ENCODE assay signal across 8 cellular contexts in genomic region chr16:84820305-84820684, GRCh38. TPM values are rescaled to one million over a fixed set of nuclear protein-coding genes. Genes with fewer than 3 reads are reported as not detected.
DNase-seq lines count a peak whose midpoint lies in the region; ATAC-seq and TF ChIP-seq lines count a peak whose summit lies in the region.

No MANE protein-coding gene starts in this region.

- H3K9me3 ChIP-seq in lower lobe of right lung (no peaks in the 10 kb centered on the region), tibial artery (no peaks in the 10 kb centered on the region)

- peak overlapping the region; percentile 73 for H3K27ac ChIP-seq in lower lobe of right lung
- peak overlapping the region in 1 of 2 donors; percentile 42 for H3K27ac ChIP-seq in tibial artery

- H3K4me1 ChIP-seq in lower lobe of right lung (peaks cover 25% of the 10 kb centered on the region), tibial artery (peaks cover 0 to 22% (median 15%) of the 10 kb centered on the region in 4 donors)

- TF ChIP-seq CTCF in astrocyte of the cerebellum (IDR thresholded peaks at IDR 0.05; ENCODE audit: low read depth, low read length, missing control alignments) (no peak), lower lobe of right lung (IDR thresholded peaks at IDR 0.05) (no peak), tibial artery (IDR thresholded peaks at IDR 0.05) (no peak)

- CTCF ChIA-PET in activated CD4-positive, alpha-beta T cell treated with anti-CD3 and anti-CD28 coated beads, Interleukin-2, amount 10 ng/mL, durations not matched to agents 7 days and 5 days (lab: Charles Lee): no interaction called here

- H3K4me3 ChIP-seq in astrocyte of the cerebellum (ENCODE audit: low read depth, low read length) (peak overlapping the region; percentile 52), lower lobe of right lung (peak overlapping the region; percentile 61), tibial artery (peak overlapping the region; percentile 53 to 56)

- ATAC-seq in lower lobe of right lung: no peak

- H3K9me3 Mint-ChIP-seq in activated CD4-positive, alpha-beta T cell treated with anti-CD3 and anti-CD28 coated beads, Interleukin-2, amount 10 ng/mL, durations not matched to agents 7 days and 5 days: no peaks in the 10 kb centered on the region

- H3K4me1 Mint-ChIP-seq in activated CD4-positive, alpha-beta T cell treated with anti-CD3 and anti-CD28 coated beads, Interleukin-2, amount 10 ng/mL, durations not matched to agents 7 days and 5 days: peaks cover 7% of the 10 kb centered on the region

- POLR2A ChIA-PET in activated CD4-positive, alpha-beta T cell treated with anti-CD3 and anti-CD28 coated beads, Interleukin-2, amount 10 ng/mL, durations not matched to agents 7 days and 5 days (lab: Charles Lee): no interaction called here

- H3K27me3 ChIP-seq in lower lobe of right lung (ENCODE audit: low read depth) (peaks cover 17% of the 10 kb centered on the region), tibial artery (peaks cover 0 to 10% of the 10 kb centered on the region in 2 donors)

- no peak overlapping the region for H3K27ac Mint-ChIP-seq in activated CD4-positive, alpha-beta T cell treated with anti-CD3 and anti-CD28 coated beads, Interleukin-2, amount 10 ng/mL, durations not matched to agents 7 days and 5 days

- H3K36me3 ChIP-seq in lower lobe of right lung (no peaks in the 10 kb centered on the region), tibial artery (no peaks in the 10 kb centered on the region)

- peaks cover 45% of the 10 kb centered on the region for H3K27me3 Mint-ChIP-seq in activated CD4-positive, alpha-beta T cell treated with anti-CD3 and anti-CD28 coated beads, Interleukin-2, amount 10 ng/mL, durations not matched to agents 7 days and 5 days

- DNase-seq in activated CD4-positive, alpha-beta T cell treated with anti-CD3 and anti-CD28 coated beads, Interleukin-2, amount 10 ng/mL, durations not matched to agents 7 days and 5 days: no peak
- no peak for DNase-seq in activated CD4-positive, alpha-beta T cell treated with anti-CD3 and anti-CD28 coated beads, Interleukin-2, amount 50 U/mL, for 4 hours
- DNase-seq in astrocyte of the cerebellum (ENCODE audit: low read depth) (no peak), lower lobe of right lung (no peak), tibial artery (no peak), ecto neural progenitor cell (ENCODE audit: low spot score) (no peak), A172 (ENCODE audit: low spot score) (no peak), NCI-H2081 (lab: John Stamatoyannopoulos, UW) (no peak)

- intact Hi-C loops in lower lobe of right lung (cut with DNase I): no loop called here
- intact Hi-C loops in tibial artery (cut with DNase I; ENCODE audit: low total_unique reads): no loop called here

- H3K36me3 Mint-ChIP-seq in activated CD4-positive, alpha-beta T cell treated with anti-CD3 and anti-CD28 coated beads, Interleukin-2, amount 10 ng/mL, durations not matched to agents 7 days and 5 days (ENCODE audit: low read depth): no peaks in the 10 kb centered on the region

- in situ Hi-C loops in astrocyte of the cerebellum (cut with HindIII; ENCODE audit: low sequenced_read_pairs): no loop called here

- H3K4me3 Mint-ChIP-seq in activated CD4-positive, alpha-beta T cell treated with anti-CD3 and anti-CD28 coated beads, Interleukin-2, amount 10 ng/mL, durations not matched to agents 7 days and 5 days: peak overlapping the region; percentile 3

RNA-seq across cellular contexts. Expression of gene CRISPLD2, which starts 0.5 kb away (rescaled TPM):
- under 1 TPM; 0.25 to 0.27 TPM for total RNA-seq in activated CD4-positive, alpha-beta T cell treated with anti-CD3 and anti-CD28 coated beads, Interleukin-2, amount 10 ng/mL, durations not matched to agents 7 days and 5 days
- 34.9 TPM for total RNA-seq in lower lobe of right lung
- total RNA-seq in A172 (2014; rRNA removed; shearing (Covaris generic)): 0.95 and 1.1 TPM in 2 replicates

Comparison
In these comparisons a context has a peak if more than half of its experiments do, and no peak if none do; other contexts are left out.
1. RNA of gene CRISPLD2, which starts 0.5 kb away (total RNA-seq): 34.9 TPM in lower lobe of right lung (single experiment); 0.95 to 1.1 TPM in A172 and 0.25 to 0.27 TPM in activated CD4-positive, alpha-beta T cell treated with anti-CD3 and anti-CD28 coated beads, Interleukin-2, amount 10 ng/mL, durations not matched to agents 7 days and 5 days; every median in the first group is over 10 times any median in the second.
2. Peak in every context shown above with its lines, with median percentiles within 50 percentile points of each other: H3K4me3 ChIP-seq.